Comparison of ENCODE assay signal across 1 cellular context in the genomic region with DNA sequence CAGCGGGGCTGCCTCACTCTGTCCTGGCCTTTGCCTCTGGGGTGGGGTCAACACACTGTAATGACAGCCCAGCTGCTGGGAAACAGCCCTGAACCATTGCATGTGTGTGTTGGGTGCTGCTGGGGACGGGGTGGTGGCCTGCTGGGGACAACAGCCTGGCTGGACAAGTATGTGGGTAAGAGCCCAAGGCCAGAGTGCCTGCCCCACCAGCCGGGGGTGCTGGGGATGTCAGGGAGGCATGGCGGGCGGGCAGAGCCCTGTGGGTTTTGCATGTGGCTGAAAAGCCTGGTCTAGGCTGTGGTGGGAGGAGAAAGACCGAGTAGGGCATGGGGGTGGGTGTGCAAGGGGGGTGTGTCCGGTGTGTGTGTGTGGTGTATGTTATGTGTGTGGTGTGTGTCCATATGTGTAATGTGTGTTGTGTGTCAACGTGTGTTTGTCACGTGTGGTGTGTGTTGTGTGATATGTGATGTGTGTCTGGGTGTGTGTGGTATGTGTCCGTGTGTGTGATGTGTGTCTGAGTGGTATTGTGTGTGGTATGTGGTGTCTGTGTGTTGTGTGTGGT.
A peak's percentile ranks its signal among the peaks of the same experiment; 100 is the strongest.
TF ChIP-seq lines count a peak whose summit lies in the region.

No MANE protein-coding gene starts in this region.

TF ChIP-seq in HEK293, 187 proteins besides CTCF, POLR2A, EP300 and RAD21 (continued from another document):
- TF ChIP-seq, protein P1, sequence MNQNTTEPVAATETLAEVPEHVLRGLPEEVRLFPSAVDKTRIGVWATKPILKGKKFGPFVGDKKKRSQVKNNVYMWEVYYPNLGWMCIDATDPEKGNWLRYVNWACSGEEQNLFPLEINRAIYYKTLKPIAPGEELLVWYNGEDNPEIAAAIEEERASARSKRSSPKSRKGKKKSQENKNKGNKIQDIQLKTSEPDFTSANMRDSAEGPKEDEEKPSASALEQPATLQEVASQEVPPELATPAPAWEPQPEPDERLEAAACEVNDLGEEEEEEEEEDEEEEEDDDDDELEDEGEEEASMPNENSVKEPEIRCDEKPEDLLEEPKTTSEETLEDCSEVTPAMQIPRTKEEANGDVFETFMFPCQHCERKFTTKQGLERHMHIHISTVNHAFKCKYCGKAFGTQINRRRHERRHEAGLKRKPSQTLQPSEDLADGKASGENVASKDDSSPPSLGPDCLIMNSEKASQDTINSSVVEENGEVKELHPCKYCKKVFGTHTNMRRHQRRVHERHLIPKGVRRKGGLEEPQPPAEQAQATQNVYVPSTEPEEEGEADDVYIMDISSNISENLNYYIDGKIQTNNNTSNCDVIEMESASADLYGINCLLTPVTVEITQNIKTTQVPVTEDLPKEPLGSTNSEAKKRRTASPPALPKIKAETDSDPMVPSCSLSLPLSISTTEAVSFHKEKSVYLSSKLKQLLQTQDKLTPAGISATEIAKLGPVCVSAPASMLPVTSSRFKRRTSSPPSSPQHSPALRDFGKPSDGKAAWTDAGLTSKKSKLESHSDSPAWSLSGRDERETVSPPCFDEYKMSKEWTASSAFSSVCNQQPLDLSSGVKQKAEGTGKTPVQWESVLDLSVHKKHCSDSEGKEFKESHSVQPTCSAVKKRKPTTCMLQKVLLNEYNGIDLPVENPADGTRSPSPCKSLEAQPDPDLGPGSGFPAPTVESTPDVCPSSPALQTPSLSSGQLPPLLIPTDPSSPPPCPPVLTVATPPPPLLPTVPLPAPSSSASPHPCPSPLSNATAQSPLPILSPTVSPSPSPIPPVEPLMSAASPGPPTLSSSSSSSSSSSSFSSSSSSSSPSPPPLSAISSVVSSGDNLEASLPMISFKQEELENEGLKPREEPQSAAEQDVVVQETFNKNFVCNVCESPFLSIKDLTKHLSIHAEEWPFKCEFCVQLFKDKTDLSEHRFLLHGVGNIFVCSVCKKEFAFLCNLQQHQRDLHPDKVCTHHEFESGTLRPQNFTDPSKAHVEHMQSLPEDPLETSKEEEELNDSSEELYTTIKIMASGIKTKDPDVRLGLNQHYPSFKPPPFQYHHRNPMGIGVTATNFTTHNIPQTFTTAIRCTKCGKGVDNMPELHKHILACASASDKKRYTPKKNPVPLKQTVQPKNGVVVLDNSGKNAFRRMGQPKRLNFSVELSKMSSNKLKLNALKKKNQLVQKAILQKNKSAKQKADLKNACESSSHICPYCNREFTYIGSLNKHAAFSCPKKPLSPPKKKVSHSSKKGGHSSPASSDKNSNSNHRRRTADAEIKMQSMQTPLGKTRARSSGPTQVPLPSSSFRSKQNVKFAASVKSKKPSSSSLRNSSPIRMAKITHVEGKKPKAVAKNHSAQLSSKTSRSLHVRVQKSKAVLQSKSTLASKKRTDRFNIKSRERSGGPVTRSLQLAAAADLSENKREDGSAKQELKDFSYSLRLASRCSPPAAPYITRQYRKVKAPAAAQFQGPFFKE (tag by site-specific recombination; IDR thresholded peaks at IDR 0.05; ENCODE audit: borderline replicate concordance), result no peak
- TF ChIP-seq ZNF23 (tag by site-specific recombination; IDR thresholded peaks at IDR 0.05; ENCODE audit: borderline replicate concordance), result no peak
- peak; percentile 64 for TF ChIP-seq EGR2 (tag by site-specific recombination; IDR thresholded peaks at IDR 0.05; ENCODE audit: low read depth)
- TF ChIP-seq, protein P2, sequence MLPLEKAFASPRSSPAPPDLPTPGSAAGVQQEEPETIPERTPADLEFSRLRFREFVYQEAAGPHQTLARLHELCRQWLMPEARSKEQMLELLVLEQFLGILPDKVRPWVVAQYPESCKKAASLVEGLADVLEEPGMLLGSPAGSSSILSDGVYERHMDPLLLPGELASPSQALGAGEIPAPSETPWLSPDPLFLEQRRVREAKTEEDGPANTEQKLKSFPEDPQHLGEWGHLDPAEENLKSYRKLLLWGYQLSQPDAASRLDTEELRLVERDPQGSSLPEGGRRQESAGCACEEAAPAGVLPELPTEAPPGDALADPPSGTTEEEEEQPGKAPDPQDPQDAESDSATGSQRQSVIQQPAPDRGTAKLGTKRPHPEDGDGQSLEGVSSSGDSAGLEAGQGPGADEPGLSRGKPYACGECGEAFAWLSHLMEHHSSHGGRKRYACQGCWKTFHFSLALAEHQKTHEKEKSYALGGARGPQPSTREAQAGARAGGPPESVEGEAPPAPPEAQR (tag by site-specific recombination; IDR thresholded peaks at IDR 0.05), result no peak
- no peak for TF ChIP-seq SALL2 (tag by site-specific recombination; IDR thresholded peaks at IDR 0.05; ENCODE audit: borderline replicate concordance)
- peak; percentile 24; the same call in 1 of the 2 replicates for TF ChIP-seq KLF1 (tag by site-specific recombination; IDR thresholded peaks at IDR 0.05)
- TF ChIP-seq, protein P3, sequence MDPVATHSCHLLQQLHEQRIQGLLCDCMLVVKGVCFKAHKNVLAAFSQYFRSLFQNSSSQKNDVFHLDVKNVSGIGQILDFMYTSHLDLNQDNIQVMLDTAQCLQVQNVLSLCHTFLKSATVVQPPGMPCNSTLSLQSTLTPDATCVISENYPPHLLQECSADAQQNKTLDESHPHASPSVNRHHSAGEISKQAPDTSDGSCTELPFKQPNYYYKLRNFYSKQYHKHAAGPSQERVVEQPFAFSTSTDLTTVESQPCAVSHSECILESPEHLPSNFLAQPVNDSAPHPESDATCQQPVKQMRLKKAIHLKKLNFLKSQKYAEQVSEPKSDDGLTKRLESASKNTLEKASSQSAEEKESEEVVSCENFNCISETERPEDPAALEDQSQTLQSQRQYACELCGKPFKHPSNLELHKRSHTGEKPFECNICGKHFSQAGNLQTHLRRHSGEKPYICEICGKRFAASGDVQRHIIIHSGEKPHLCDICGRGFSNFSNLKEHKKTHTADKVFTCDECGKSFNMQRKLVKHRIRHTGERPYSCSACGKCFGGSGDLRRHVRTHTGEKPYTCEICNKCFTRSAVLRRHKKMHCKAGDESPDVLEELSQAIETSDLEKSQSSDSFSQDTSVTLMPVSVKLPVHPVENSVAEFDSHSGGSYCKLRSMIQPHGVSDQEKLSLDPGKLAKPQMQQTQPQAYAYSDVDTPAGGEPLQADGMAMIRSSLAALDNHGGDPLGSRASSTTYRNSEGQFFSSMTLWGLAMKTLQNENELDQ (tag by site-specific recombination; IDR thresholded peaks at IDR 0.05; ENCODE audit: low read depth), result no peak
- no peak for TF ChIP-seq ZNF202 (tag by site-specific recombination; IDR thresholded peaks at IDR 0.05; ENCODE audit: borderline replicate concordance)
TF ChIP-seq in HEK293: peak in this region for 10.
